Comparison of ENCODE assay signal across 8 cellular contexts in the genomic region with DNA sequence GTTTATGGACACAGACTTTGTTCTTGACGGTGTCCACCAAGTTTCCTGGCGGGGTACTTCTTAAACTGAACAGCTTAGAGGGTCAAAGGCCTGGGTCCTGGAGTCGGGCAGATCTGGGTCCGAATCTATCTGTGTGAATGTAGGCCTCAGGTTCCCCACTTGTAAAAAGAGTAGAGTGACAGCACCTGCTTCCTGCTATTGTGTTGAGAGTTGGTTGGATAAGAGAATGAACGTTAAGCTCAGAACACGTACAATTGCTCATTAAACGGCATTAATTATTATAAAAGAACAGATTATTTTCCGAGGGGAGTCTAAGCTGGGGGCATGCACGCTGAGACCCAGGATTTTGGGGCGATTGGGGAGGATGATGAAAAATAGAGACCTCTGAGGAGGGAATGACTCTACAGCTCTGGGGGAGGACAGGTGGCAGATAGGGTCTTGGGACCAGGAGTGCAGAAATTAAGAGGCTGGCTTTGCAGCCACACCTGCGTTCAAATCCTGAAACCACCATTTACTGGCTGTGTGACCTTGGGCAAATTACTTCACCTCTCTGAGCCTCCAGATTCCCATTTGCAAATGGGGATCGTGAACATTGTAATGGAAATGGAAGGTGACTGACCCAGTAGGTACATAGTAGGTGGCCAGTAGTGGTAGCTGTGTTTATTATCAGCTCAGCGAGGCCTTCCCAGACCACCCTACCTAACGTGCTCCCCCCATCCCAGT. TPM values are rescaled to one million over a fixed set of nuclear protein-coding genes. Genes with fewer than 3 reads are reported as not detected.
A peak's percentile ranks its signal among the peaks of the same experiment; 100 is the strongest.
DNase-seq lines count a peak whose midpoint lies in the region; ATAC-seq and TF ChIP-seq lines count a peak whose summit lies in the region.

No MANE protein-coding gene starts in this region.

- H3K9me3 ChIP-seq in liver (ENCODE audit: control insufficient read depth in 4 of 4, low read length in 3 of 4) (no peaks in the 10 kb centered on the region), thyroid gland (no peaks in the 10 kb centered on the region)

- POLR2A ChIA-PET in activated CD4-positive, alpha-beta T cell treated with anti-CD3 and anti-CD28 coated beads, Interleukin-2, amount 10 ng/mL, durations not matched to agents 7 days and 5 days (lab: Charles Lee) = no interaction called here

- peaks cover 7 to 49% (median 37%) of the 10 kb centered on the region in 4 donors for H3K4me1 ChIP-seq in liver (ENCODE audit: control insufficient read depth in 4 of 4, insufficient read depth in 4 of 4, low read length in 3 of 4)
- peaks cover 46 to 58% of the 10 kb centered on the region in 2 donors for H3K4me1 ChIP-seq in thyroid gland

- ATAC-seq in activated naive CD8-positive, alpha-beta T cell treated with anti-CD3 and anti-CD28 coated beads, Interleukin-2, amount 50 U/mL, for 24 hours = no peak
- ATAC-seq in HG03460 (IDR thresholded peaks at IDR 0.05; ENCODE audit: unreplicated experiment) (no peak), GM21367 (IDR thresholded peaks at IDR 0.05; ENCODE audit: unreplicated experiment) (no peak)

- peaks cover 67% of the 10 kb centered on the region for H3K4me1 Mint-ChIP-seq in activated CD4-positive, alpha-beta T cell treated with anti-CD3 and anti-CD28 coated beads, Interleukin-2, amount 10 ng/mL, durations not matched to agents 7 days and 5 days
- peaks cover 62% of the 10 kb centered on the region for H3K4me1 Mint-ChIP-seq in activated naive CD8-positive, alpha-beta T cell treated with anti-CD3 and anti-CD28 coated beads, Interleukin-2, amount 50 U/mL, for 24 hours

- H3K27me3 ChIP-seq in liver (ENCODE audit: control insufficient read depth in 4 of 4, insufficient read depth in 4 of 4, low read length in 3 of 4) (no peaks in the 10 kb centered on the region), thyroid gland (no peaks in the 10 kb centered on the region)

- no peak for TF ChIP-seq CTCF in liver (IDR thresholded peaks at IDR 0.05; ENCODE audit: low read depth, low read length, missing input control)
- TF ChIP-seq CTCF in thyroid gland (IDR thresholded peaks at IDR 0.05) = no peak

- H3K4me3 Mint-ChIP-seq in activated CD4-positive, alpha-beta T cell treated with anti-CD3 and anti-CD28 coated beads, Interleukin-2, amount 10 ng/mL, durations not matched to agents 7 days and 5 days = peak overlapping the region; percentile 87
- H3K4me3 Mint-ChIP-seq in activated naive CD8-positive, alpha-beta T cell treated with anti-CD3 and anti-CD28 coated beads, Interleukin-2, amount 50 U/mL, for 24 hours = peak overlapping the region; percentile 92

- CTCF ChIA-PET in activated CD4-positive, alpha-beta T cell treated with anti-CD3 and anti-CD28 coated beads, Interleukin-2, amount 10 ng/mL, durations not matched to agents 7 days and 5 days (lab: Charles Lee) = interaction anchor here (0.9 to 2.0 kb wide), 4 partner anchors 10 to 19 kb away, joined by 3 to 9 read pairs (median 4); no protein-coding TSS in a partner anchor

- no peaks in the 10 kb centered on the region for H3K27me3 Mint-ChIP-seq in activated CD4-positive, alpha-beta T cell treated with anti-CD3 and anti-CD28 coated beads, Interleukin-2, amount 10 ng/mL, durations not matched to agents 7 days and 5 days
- H3K27me3 Mint-ChIP-seq in activated naive CD8-positive, alpha-beta T cell treated with anti-CD3 and anti-CD28 coated beads, Interleukin-2, amount 50 U/mL, for 24 hours = no peaks in the 10 kb centered on the region

- H3K27ac Mint-ChIP-seq in activated CD4-positive, alpha-beta T cell treated with anti-CD3 and anti-CD28 coated beads, Interleukin-2, amount 10 ng/mL, durations not matched to agents 7 days and 5 days = peak overlapping the region; percentile 89
- H3K27ac Mint-ChIP-seq in activated naive CD8-positive, alpha-beta T cell treated with anti-CD3 and anti-CD28 coated beads, Interleukin-2, amount 50 U/mL, for 24 hours = peak overlapping the region; percentile 81

- TF ChIP-seq RAD21 in liver (IDR thresholded peaks at IDR 0.05) = no peak

- no peak for TF ChIP-seq POLR2A in thyroid gland (IDR thresholded peaks at IDR 0.05)

- no peaks in the 10 kb centered on the region for H3K9me3 Mint-ChIP-seq in activated CD4-positive, alpha-beta T cell treated with anti-CD3 and anti-CD28 coated beads, Interleukin-2, amount 10 ng/mL, durations not matched to agents 7 days and 5 days
- no peaks in the 10 kb centered on the region for H3K9me3 Mint-ChIP-seq in activated naive CD8-positive, alpha-beta T cell treated with anti-CD3 and anti-CD28 coated beads, Interleukin-2, amount 50 U/mL, for 24 hours

- H3K4me3 ChIP-seq in liver (ENCODE audit: low read depth in 1 of 3, low read length in 3 of 3) (peak overlapping the region; percentile 58 to 93 (median 71)), thyroid gland (replicated peaks in 1 of 3) (peak overlapping the region; percentile 48 to 96 (median 90))

- H3K36me3 Mint-ChIP-seq in activated CD4-positive, alpha-beta T cell treated with anti-CD3 and anti-CD28 coated beads, Interleukin-2, amount 10 ng/mL, durations not matched to agents 7 days and 5 days (ENCODE audit: low read depth) = peaks cover 8% of the 10 kb centered on the region
- peaks cover 3% of the 10 kb centered on the region for H3K36me3 Mint-ChIP-seq in activated naive CD8-positive, alpha-beta T cell treated with anti-CD3 and anti-CD28 coated beads, Interleukin-2, amount 50 U/mL, for 24 hours (ENCODE audit: low read depth)

- DNase-seq in activated CD4-positive, alpha-beta T cell treated with anti-CD3 and anti-CD28 coated beads, Interleukin-2, amount 10 ng/mL, durations not matched to agents 7 days and 5 days = no peak
- DNase-seq in activated CD4-positive, alpha-beta T cell treated with anti-CD3 and anti-CD28 coated beads for 48 hours = no peak
- no peak for DNase-seq in activated naive CD8-positive, alpha-beta T cell treated with anti-CD3 and anti-CD28 coated beads, Interleukin-2, amount 50 U/mL, for 24 hours
- no peak for DNase-seq in thyroid gland
- DNase-seq in posterior cingulate gyrus = no peak

- peak overlapping the region; percentile 11 to 77 for H3K9ac ChIP-seq in liver (ENCODE audit: low read depth in 1 of 2, low read length in 2 of 2)

- no peaks in the 10 kb centered on the region for H3K36me3 ChIP-seq in liver (ENCODE audit: control insufficient read depth in 4 of 4, insufficient read depth in 3 of 4, low read depth in 1 of 4, low read length in 3 of 4)
- no peaks in the 10 kb centered on the region for H3K36me3 ChIP-seq in thyroid gland

- 35% methylated on average over 14 of the region's 14 CpGs for WGBS in liver
- WGBS in thyroid gland, 2 donors = 36 to 37% methylated on average over 14 of the region's 14 CpGs

- intact Hi-C loops in thyroid gland (cut with DNase I) = no loop called here
- intact Hi-C loops in posterior cingulate gyrus (cut with DNase I) = no loop called here

- H3K27ac ChIP-seq in liver (ENCODE audit: low read depth in 1 of 2, low read length in 2 of 2) (no peak overlapping the region), thyroid gland (peak overlapping the region in 2 of 3 donors; percentile 52 to 88)

TF ChIP-seq in liver, 16 proteins besides CTCF, POLR2A, EP300 and RAD21 (continues in another document):
- TF ChIP-seq FOXA1 (IDR thresholded peaks at IDR 0.05) (no peak), ZBTB33 (IDR thresholded peaks at IDR 0.05) (no peak)
- TF ChIP-seq, protein P1, sequence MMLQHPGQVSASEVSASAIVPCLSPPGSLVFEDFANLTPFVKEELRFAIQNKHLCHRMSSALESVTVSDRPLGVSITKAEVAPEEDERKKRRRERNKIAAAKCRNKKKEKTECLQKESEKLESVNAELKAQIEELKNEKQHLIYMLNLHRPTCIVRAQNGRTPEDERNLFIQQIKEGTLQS (IDR thresholded peaks at IDR 0.05) = no peak

RNA-seq across cellular contexts. Expression of gene CLEC16A, which starts 0.9 kb away (rescaled TPM):
- 10 to 100 TPM; 30.9 to 35.1 TPM for total RNA-seq in activated CD4-positive, alpha-beta T cell treated with anti-CD3 and anti-CD28 coated beads, Interleukin-2, amount 10 ng/mL, durations not matched to agents 7 days and 5 days
- 10 to 100 TPM; 22.6 to 23.0 TPM for total RNA-seq in liver
- polyA plus RNA-seq in liver = 10 to 100 TPM in 1 of 2 donors, 1 to 10 TPM in 1; 9.7 to 12.3 TPM
- 10 to 100 TPM; 29.5 to 58.8 (median 48.4) TPM for total RNA-seq in thyroid gland

RNA-seq across cellular contexts. Expression of gene DEXI, which starts 3.0 kb away (rescaled TPM):
- 10 to 100 TPM; 29.2 to 36.9 TPM for total RNA-seq in activated CD4-positive, alpha-beta T cell treated with anti-CD3 and anti-CD28 coated beads, Interleukin-2, amount 10 ng/mL, durations not matched to agents 7 days and 5 days
- total RNA-seq in liver = 10 to 100 TPM; 13.6 to 69.9 TPM
- 10 to 100 TPM; 26.5 to 57.2 TPM for polyA plus RNA-seq in liver
- 10 to 100 TPM; 66.5 to 89.2 (median 74.6) TPM for total RNA-seq in thyroid gland

Comparison
In these comparisons a context has a peak if more than half of its experiments do, and no peak if none do; other contexts are left out.
1. H3K27ac ChIP-seq: peak in thyroid gland (2 of 3); none in liver (0 of 2).